In genomic region chr5:77957516-77957915, GRCh38 we compare ENCODE assay signal across 20 cellular contexts.
DNase-seq lines count a peak whose midpoint lies in the region; ATAC-seq and TF ChIP-seq lines count a peak whose summit lies in the region.
"Had no signal": no experiment of that assay in that cellular context is flagged by ENCODE, and none has a peak within 500 bp of the region (broad histone marks: within the 10 kb centered on the region; RNA-seq: fewer than 3 reads in every experiment).

No MANE protein-coding gene starts in this region.

- peaks cover 97% of the 10 kb centered on the region for H3K27me3 ChIP-seq in HUES64 (ENCODE audit: insufficient read depth, low read length)

- ATAC-seq in HG02763 (IDR thresholded peaks at IDR 0.05; ENCODE audit: unreplicated experiment) (no peak), GM21423 (IDR thresholded peaks at IDR 0.05; ENCODE audit: unreplicated experiment) (no peak)
- ATAC-seq: T-cell had no signal

- peaks cover 5% of the 10 kb centered on the region for H3K27me3 Mint-ChIP-seq in glutamatergic neuron (ENCODE audit: unreplicated experiment)
- peaks cover 83% of the 10 kb centered on the region for H3K27me3 Mint-ChIP-seq in nephron progenitor cell (ENCODE audit: low read depth, poor library complexity)

- H3K4me1 Mint-ChIP-seq in glutamatergic neuron (ENCODE audit: low read depth, unreplicated experiment) = peaks cover 8% of the 10 kb centered on the region
- peaks cover 31% of the 10 kb centered on the region for H3K4me1 Mint-ChIP-seq in nephron progenitor cell

- H3K36me3 ChIP-seq in HUES64 (ENCODE audit: insufficient read depth, low read length) = no peaks in the 10 kb centered on the region
- H3K36me3 ChIP-seq: neutrophil had no signal

- H3K4me3 ChIP-seq in GM12875 (ENCODE audit: low read depth, low read length) (peak overlapping the region; percentile 15), HUES64 (ENCODE audit: low read length) (peak overlapping the region; percentile 39)

- WGBS in HUES64 = 7% methylated on average over 20 of the region's 20 CpGs

- no peaks in the 10 kb centered on the region for H3K9me3 ChIP-seq in HUES64 (ENCODE audit: insufficient read depth, low read depth, low read length)
- H3K9me3 ChIP-seq: neutrophil had no signal

- H3K9me3 Mint-ChIP-seq in glutamatergic neuron (ENCODE audit: unreplicated experiment) (peaks cover 2% of the 10 kb centered on the region), nephron progenitor cell (peaks cover 7% of the 10 kb centered on the region)
- H3K9me3 Mint-ChIP-seq: CD4-positive, CD25-positive, alpha-beta regulatory T cell; T-cell had no signal

- TF ChIP-seq CTCF in GM12875 (IDR thresholded peaks at IDR 0.05; ENCODE audit: borderline replicate concordance, insufficient read depth, low read depth, low read length) (no peak), glutamatergic neuron (IDR thresholded peaks at IDR 0.05; ENCODE audit: partially characterized antibody, unreplicated experiment) (no peak), nephron progenitor cell (IDR thresholded peaks at IDR 0.05) (no peak)

- H3K36me3 Mint-ChIP-seq in glutamatergic neuron (ENCODE audit: unreplicated experiment) = no peaks in the 10 kb centered on the region
- H3K36me3 Mint-ChIP-seq in nephron progenitor cell (ENCODE audit: low read depth) = no peaks in the 10 kb centered on the region
- H3K36me3 Mint-ChIP-seq: CD4-positive, CD25-positive, alpha-beta regulatory T cell; T-cell had no signal

- peaks cover 33% of the 10 kb centered on the region for H3K4me1 ChIP-seq in HUES64 (ENCODE audit: insufficient read depth, low read length)

- peak overlapping the region; percentile 26; the same call in 1 of the 2 replicates for H3K27ac ChIP-seq in HUES64 (ENCODE audit: low read depth, low read length)
- H3K27ac ChIP-seq: KMS-11, neutrophil had no signal

- DNase-seq in glutamatergic neuron (no peak), nephron progenitor cell (peak; percentile 46), NCI-H82 (lab: John Stamatoyannopoulos, UW) (no peak), amygdala (lab: John Stamatoyannopoulos, UW) (no peak)
- DNase-seq: activated CD8-positive, alpha-beta memory T cell treated with anti-CD3 and anti-CD28 coated beads, Interleukin-2, amount 50 U/mL, for 48 hours; CD4-positive, CD25-positive, alpha-beta regulatory T cell; central memory CD4-positive, alpha-beta T cell; DMS153; effector memory CD4-positive, alpha-beta T cell; NCI-H187; NCI-H510A; stimulated activated CD8-positive, alpha-beta memory T cell treated with anti-CD3 and anti-CD28 coated beads, Interleukin-4, amount 100 ng/mL, for 48 hours; substantia nigra; T-cell had no signal

- H3K4me3 Mint-ChIP-seq in glutamatergic neuron (ENCODE audit: unreplicated experiment) = peak overlapping the region; percentile 46
- peak overlapping the region; percentile 74 for H3K4me3 Mint-ChIP-seq in nephron progenitor cell

- no peak overlapping the region for H3K27ac Mint-ChIP-seq in glutamatergic neuron (ENCODE audit: unreplicated experiment)
- no peak overlapping the region for H3K27ac Mint-ChIP-seq in nephron progenitor cell
- H3K27ac Mint-ChIP-seq: CD4-positive, CD25-positive, alpha-beta regulatory T cell; T-cell had no signal

- no peak overlapping the region for H3K9ac ChIP-seq in HUES64 (ENCODE audit: low read depth, low read length)
- H3K9ac ChIP-seq: KMS-11 had no signal
